22 cellular contexts compared by ENCODE assay signal in the genomic region with DNA sequence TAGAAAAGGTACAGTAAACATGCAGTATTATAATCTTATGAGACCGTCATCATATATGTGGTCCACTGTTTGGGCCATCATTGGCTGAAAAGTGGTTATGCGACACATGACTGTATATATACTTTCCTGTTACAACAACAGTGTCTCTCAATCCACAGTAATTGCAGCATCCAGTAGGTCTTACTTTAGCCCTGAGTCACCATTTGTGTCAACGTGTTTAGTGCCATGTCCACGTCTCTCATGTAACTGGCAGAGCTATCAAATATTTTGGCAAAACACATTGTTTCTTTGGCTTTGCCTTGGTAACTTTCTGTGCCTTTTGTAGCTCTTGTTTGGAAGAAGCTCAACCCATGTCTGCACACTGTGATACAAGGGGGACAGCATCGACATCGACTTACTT.
A peak's percentile ranks its signal among the peaks of the same experiment; 100 is the strongest.
DNase-seq lines count a peak whose midpoint lies in the region; ATAC-seq, FAIRE-seq and TF ChIP-seq lines count a peak whose summit lies in the region.
"Had no signal": no experiment of that assay in that cellular context is flagged by ENCODE, and none has a peak within 500 bp of the region (broad histone marks: within the 10 kb centered on the region; RNA-seq: fewer than 3 reads in every experiment).

No MANE protein-coding gene starts in this region.

- H3K27ac ChIP-seq in gastroesophageal sphincter (peak overlapping the region; percentile 1 to 57 (median 41)), gastrocnemius medialis (peak overlapping the region in 2 of 4 donors; percentile 41 to 82)
- H3K27ac ChIP-seq: A549, C4-2B had no signal

- in situ Hi-C loops in gastrocnemius medialis (cut with MboI; ENCODE audit: low sequenced_read_pairs in 4 of 4) = no loop called here

- H3K4me1 Mint-ChIP-seq in activated naive CD4-positive, alpha-beta T cell treated with anti-CD3 and anti-CD28 coated beads for 36 hours (ENCODE audit: low read depth) = no peaks in the 10 kb centered on the region
- H3K4me1 Mint-ChIP-seq: GM23338 had no signal

- H3K9me3 Mint-ChIP-seq in activated naive CD4-positive, alpha-beta T cell treated with anti-CD3 and anti-CD28 coated beads for 36 hours = no peaks in the 10 kb centered on the region
- H3K9me3 Mint-ChIP-seq: CD4-positive, alpha-beta T cell; HFFc6; IgD-negative memory B cell had no signal

- H3K27me3 Mint-ChIP-seq in activated naive CD4-positive, alpha-beta T cell treated with anti-CD3 and anti-CD28 coated beads for 36 hours (ENCODE audit: low read depth) = no peaks in the 10 kb centered on the region
- H3K27me3 Mint-ChIP-seq: CD4-positive, alpha-beta T cell; IgD-negative memory B cell had no signal

- H3K4me3 ChIP-seq in bronchial epithelial cell (ENCODE audit: low read depth, low read length) = no peak overlapping the region
- H3K4me3 ChIP-seq in gastroesophageal sphincter = no peak overlapping the region
- H3K4me3 ChIP-seq in gastrocnemius medialis = no peak overlapping the region
- H3K4me3 ChIP-seq: A549, GM23338 had no signal

- TF ChIP-seq POLR2A in gastroesophageal sphincter (IDR thresholded peaks at IDR 0.05) (no peak), gastrocnemius medialis (IDR thresholded peaks at IDR 0.05) (no peak)

- peaks cover 20% of the 10 kb centered on the region for H3K36me3 Mint-ChIP-seq in activated naive CD4-positive, alpha-beta T cell treated with anti-CD3 and anti-CD28 coated beads for 36 hours (ENCODE audit: low read depth)

- CTCF ChIA-PET in activated naive CD4-positive, alpha-beta T cell treated with anti-CD3 and anti-CD28 coated beads for 36 hours (lab: Charles Lee) = no interaction called here

- H3K4me1 ChIP-seq in gastroesophageal sphincter (peaks cover 0 to 15% (median 4%) of the 10 kb centered on the region in 3 donors), gastrocnemius medialis (peaks cover 0 to 25% of the 10 kb centered on the region in 2 donors)
- H3K4me1 ChIP-seq: A549, Caco-2 had no signal

- intact Hi-C loops in gastrocnemius medialis (cut with DNase I; ENCODE audit: low total_unique reads) = no loop called here
- intact Hi-C loops in activated naive CD4-positive, alpha-beta T cell treated with anti-CD3 and anti-CD28 coated beads for 36 hours (cut with micrococcal nuclease) = no loop called here

- H3K27ac Mint-ChIP-seq in activated naive CD4-positive, alpha-beta T cell treated with anti-CD3 and anti-CD28 coated beads for 36 hours = no peak overlapping the region
- H3K27ac Mint-ChIP-seq: CD4-positive, alpha-beta T cell; GM23338; HFFc6; IgD-negative memory B cell had no signal

- H3K36me3 ChIP-seq in bronchial epithelial cell (ENCODE audit: control insufficient read depth, insufficient read depth, low read length) (no peaks in the 10 kb centered on the region), gastroesophageal sphincter (no peaks in the 10 kb centered on the region), gastrocnemius medialis (no peaks in the 10 kb centered on the region)

- H3K27me3 ChIP-seq in bronchial epithelial cell (ENCODE audit: control insufficient read depth, insufficient read depth, low read length) (no peaks in the 10 kb centered on the region), gastroesophageal sphincter (no peaks in the 10 kb centered on the region), gastrocnemius medialis (no peaks in the 10 kb centered on the region)

- H3K4me3 Mint-ChIP-seq in activated naive CD4-positive, alpha-beta T cell treated with anti-CD3 and anti-CD28 coated beads for 36 hours = no peak overlapping the region
- H3K4me3 Mint-ChIP-seq: CD4-positive, alpha-beta T cell; GM23338; HFFc6; IgD-negative memory B cell had no signal

- no peak for TF ChIP-seq EP300 in gastroesophageal sphincter (IDR thresholded peaks at IDR 0.05)

- WGBS in gastroesophageal sphincter (ENCODE audit: low coverage in 1 of 2), 2 donors = 78 to 79% methylated on average over 4 to 6 of the region's 6 CpGs

- H3K9me3 ChIP-seq in gastroesophageal sphincter (no peaks in the 10 kb centered on the region), gastrocnemius medialis (no peaks in the 10 kb centered on the region)
- H3K9me3 ChIP-seq: A549, Caco-2 had no signal

- DNase-seq in bronchial epithelial cell (ENCODE audit: low read depth) = peak; percentile 12
- peak; percentile 37 to 46 for DNase-seq in gastrocnemius medialis
- no peak for DNase-seq in NCI-H128 (lab: John Stamatoyannopoulos, UW; ENCODE audit: unreplicated experiment)
- no peak for DNase-seq in activated naive CD4-positive, alpha-beta T cell treated with anti-CD3 and anti-CD28 coated beads for 36 hours
- DNase-seq in 8988T = no peak
- DNase-seq: AML-193; Caco-2; CD4-positive, alpha-beta T cell; HFFc6 had no signal

- FAIRE-seq in bronchial epithelial cell (lab: Jason Lieb, UNC) = no peak
- FAIRE-seq: A549, D721Med, G401.6, GM12891, GM18507, H54, HepG2 had no signal

- no peak for TF ChIP-seq CTCF in bronchial epithelial cell (IDR thresholded peaks at IDR 0.05; ENCODE audit: insufficient read depth, low read length, severe bottlenecking)
- no peak for TF ChIP-seq CTCF in gastroesophageal sphincter (IDR thresholded peaks at IDR 0.05)
- no peak for TF ChIP-seq CTCF in gastrocnemius medialis (IDR thresholded peaks at IDR 0.05 in 4 of 5, conservative IDR thresholded peaks at IDR 0.05 in 1 of 5)

- ATAC-seq in gastroesophageal sphincter = peak; percentile 64
- peak; percentile 92 to 95 for ATAC-seq in gastrocnemius medialis
- no peak for ATAC-seq in esophagus mucosa
- ATAC-seq: A549, GM23338, HCT116, HepG2 had no signal

Comparison
In these comparisons a context has a peak if more than half of its experiments do, and no peak if none do; other contexts are left out.
1. DNase-seq: peak in bronchial epithelial cell (single experiment) and gastrocnemius medialis (2 of 2); none in NCI-H128 (single experiment), activated naive CD4-positive, alpha-beta T cell treated with anti-CD3 and anti-CD28 coated beads for 36 hours (single experiment) and 8988T (single experiment).